1 cellular context compared by ENCODE assay signal in the genomic region with DNA sequence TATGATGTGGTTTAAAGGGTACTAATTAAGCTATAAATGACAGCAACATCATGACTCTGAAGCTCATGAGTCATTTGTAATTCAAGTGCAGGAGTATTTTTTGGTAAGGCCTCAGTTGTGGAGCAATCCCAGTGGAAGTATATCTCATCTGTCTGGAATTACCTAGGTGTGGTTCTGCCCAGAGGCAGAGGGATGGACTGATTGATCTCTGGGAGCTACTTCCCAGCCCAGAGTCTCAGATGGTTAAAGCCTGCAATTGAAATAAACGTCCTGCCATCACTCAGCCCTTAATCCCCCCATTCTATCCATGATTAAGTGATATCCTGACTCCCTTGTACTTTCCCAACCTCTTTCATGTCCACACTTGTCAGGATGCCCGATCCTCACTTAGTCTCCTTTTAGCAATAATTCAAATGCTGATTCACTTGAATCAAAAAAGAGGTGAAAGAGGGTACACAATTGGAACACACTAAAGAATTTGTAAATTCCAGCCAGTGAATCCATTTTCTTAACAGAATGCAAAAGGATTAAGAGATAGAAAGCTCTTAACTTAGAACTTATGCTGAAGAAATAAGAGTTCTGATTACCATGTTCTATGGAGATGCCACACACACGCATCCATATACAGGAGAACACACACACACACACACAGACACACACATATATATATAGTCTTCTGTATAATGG.
TF ChIP-seq lines count a peak whose summit lies in the region.

No MANE protein-coding gene starts in this region.

TF ChIP-seq in IMR-90, 13 proteins besides CTCF, POLR2A, EP300 and RAD21:
- TF ChIP-seq, protein P1, sequence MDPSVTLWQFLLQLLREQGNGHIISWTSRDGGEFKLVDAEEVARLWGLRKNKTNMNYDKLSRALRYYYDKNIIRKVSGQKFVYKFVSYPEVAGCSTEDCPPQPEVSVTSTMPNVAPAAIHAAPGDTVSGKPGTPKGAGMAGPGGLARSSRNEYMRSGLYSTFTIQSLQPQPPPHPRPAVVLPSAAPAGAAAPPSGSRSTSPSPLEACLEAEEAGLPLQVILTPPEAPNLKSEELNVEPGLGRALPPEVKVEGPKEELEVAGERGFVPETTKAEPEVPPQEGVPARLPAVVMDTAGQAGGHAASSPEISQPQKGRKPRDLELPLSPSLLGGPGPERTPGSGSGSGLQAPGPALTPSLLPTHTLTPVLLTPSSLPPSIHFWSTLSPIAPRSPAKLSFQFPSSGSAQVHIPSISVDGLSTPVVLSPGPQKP (IDR thresholded peaks at IDR 0.05; ENCODE audit: borderline replicate concordance, low read depth, low read length) = no peak
- TF ChIP-seq CEBPB (IDR thresholded peaks at IDR 0.05; ENCODE audit: low read depth, low read length) = peak; percentile 81
